ENCODE assay signal across 26 cellular contexts in the genomic region with DNA sequence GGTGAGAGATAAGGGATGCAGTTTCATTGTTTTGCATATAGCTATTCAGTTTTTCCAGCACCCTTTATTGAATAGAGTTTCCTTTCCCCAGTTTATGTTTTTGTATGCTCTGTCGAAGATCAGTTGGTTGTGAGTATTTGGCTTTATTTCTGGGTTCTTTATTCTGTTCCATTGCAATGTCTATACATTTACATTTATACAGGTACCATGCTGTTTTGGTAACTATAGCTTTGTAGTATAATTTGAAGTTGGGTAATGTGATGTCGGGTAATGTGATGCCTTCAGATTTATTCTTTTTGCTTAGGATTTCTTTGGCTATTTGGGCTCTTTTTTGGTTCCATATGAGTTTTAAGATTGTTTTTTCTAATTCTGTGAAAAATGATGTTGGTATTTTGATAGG.
A peak's percentile ranks its signal among the peaks of the same experiment; 100 is the strongest.
DNase-seq lines count a peak whose midpoint lies in the region; ATAC-seq, FAIRE-seq and TF ChIP-seq lines count a peak whose summit lies in the region.
"Had no signal": no experiment of that assay in that cellular context is flagged by ENCODE, and none has a peak within 500 bp of the region (broad histone marks: within the 10 kb centered on the region; RNA-seq: fewer than 3 reads in every experiment).

No MANE protein-coding gene starts in this region.

- no peak overlapping the region for H3K4me3 ChIP-seq in HEK293 (ENCODE audit: low read depth, low read length)
- no peak overlapping the region for H3K4me3 ChIP-seq in K562
- no peak overlapping the region for H3K4me3 ChIP-seq in dorsolateral prefrontal cortex
- H3K4me3 ChIP-seq in osteoblast (ENCODE audit: insufficient read depth, low read length): no peak overlapping the region
- H3K4me3 ChIP-seq: BLaER1, GM12878 had no signal

- no peaks in the 10 kb centered on the region for H3K9me3 ChIP-seq in HEK293 (ENCODE audit: control insufficient read depth, insufficient read depth, low read depth, low read length)
- H3K9me3 ChIP-seq in K562 (replicated peaks; ENCODE audit: control insufficient read depth, insufficient read depth, low read depth, low read length): no peaks in the 10 kb centered on the region
- H3K9me3 ChIP-seq in osteoblast (ENCODE audit: low read depth, low read length): no peaks in the 10 kb centered on the region
- H3K9me3 ChIP-seq: BE2C had no signal

- H3K9me1 ChIP-seq in K562 (ENCODE audit: control insufficient read depth, insufficient read depth, low read length): no peaks in the 10 kb centered on the region

- no peak for ATAC-seq in K562
- ATAC-seq in GM21723 (IDR thresholded peaks at IDR 0.05; ENCODE audit: unreplicated experiment): no peak
- no peak for ATAC-seq in GM21737 (IDR thresholded peaks at IDR 0.05; ENCODE audit: unreplicated experiment)
- no peak for ATAC-seq in HG03175 (IDR thresholded peaks at IDR 0.05; ENCODE audit: unreplicated experiment)
- ATAC-seq: GM12878 had no signal

- no peak overlapping the region for H3K9ac ChIP-seq in K562 (ENCODE audit: insufficient read depth in 1 of 2, low read depth in 2 of 2, low read length in 2 of 2)
- H3K9ac ChIP-seq: BLaER1 had no signal

- peaks cover 6% of the 10 kb centered on the region; the same call in 1 of the 2 replicates for H3K4me1 ChIP-seq in HEK293 (ENCODE audit: control insufficient read depth, insufficient read depth, low read length)
- H3K4me1 ChIP-seq in K562 (replicated peaks in 1 of 2; ENCODE audit: control insufficient read depth in 2 of 2, insufficient read depth in 2 of 2, low read length in 2 of 2): no peaks in the 10 kb centered on the region; a peak in 1 of 5 replicates
- no peaks in the 10 kb centered on the region for H3K4me1 ChIP-seq in osteoblast (ENCODE audit: insufficient read depth, low read length)
- H3K4me1 ChIP-seq: BLaER1 had no signal

- H4K20me1 ChIP-seq in K562 (replicated peaks; ENCODE audit: control insufficient read depth, insufficient read depth, low read length) (no peaks in the 10 kb centered on the region), osteoblast (ENCODE audit: insufficient read depth, low read length) (no peaks in the 10 kb centered on the region)
- H4K20me1 ChIP-seq: BLaER1 had no signal

- intact Hi-C loops in K562 (cut with micrococcal nuclease) (no loop called here), dorsolateral prefrontal cortex (cut with DNase I) (loop anchor here in 1 of 2 donors (5.0 kb wide), 2 partner anchors 60 to 105 kb away; a partner anchor contains a TSS)

- H3K36me3 ChIP-seq in HEK293 (ENCODE audit: control insufficient read depth in 2 of 2, insufficient read depth in 1 of 2, low read length in 2 of 2) (peaks cover 0 to 3% of the 10 kb centered on the region in 2 experiments; a peak in 2 of 3 replicates), K562 (ENCODE audit: control insufficient read depth, insufficient read depth, low read length) (no peaks in the 10 kb centered on the region), osteoblast (ENCODE audit: insufficient read depth, low read length) (no peaks in the 10 kb centered on the region)
- H3K36me3 ChIP-seq: BLaER1 had no signal

- H3K79me2 ChIP-seq in K562 (ENCODE audit: control insufficient read depth, insufficient read depth, low read length) (peaks cover 4% of the 10 kb centered on the region; the same call in 2 of the 3 replicates), osteoblast (ENCODE audit: insufficient read depth, low read length) (peaks cover 21% of the 10 kb centered on the region)

- no peak for TF ChIP-seq CTCF in HEK293 (tag by site-specific recombination; IDR thresholded peaks at IDR 0.05)
- TF ChIP-seq CTCF in K562 (IDR thresholded peaks at IDR 0.05 in 2 of 3, conservative IDR thresholded peaks at IDR 0.05 in 1 of 3; ENCODE audit: insufficient read depth in 2 of 3, low read depth in 1 of 3, low read length in 3 of 3): no peak
- no peak for TF ChIP-seq CTCF in dorsolateral prefrontal cortex (IDR thresholded peaks at IDR 0.05 in 54 of 56, conservative IDR thresholded peaks at IDR 0.05 in 2 of 56; ENCODE audit: low read depth in 1 of 56, partially characterized antibody in 56 of 56)
- TF ChIP-seq CTCF in osteoblast (IDR thresholded peaks at IDR 0.05; ENCODE audit: extremely low read depth, low read depth, low read length): no peak

- CTCF ChIA-PET in HEK293 (lab: Yijun Ruan, JAX) (interaction anchor here (0.7 to 3.2 kb wide), 5 partner anchors 35 to 143 kb away, joined by 3 to 8 read pairs (median 3); no protein-coding TSS in a partner anchor), K562 (lab: Yijun Ruan, JAX; ENCODE audit: low intra/inter-chr PET ratio) (no interaction called here)

- no peak for TF ChIP-seq EP300 in K562 (IDR thresholded peaks at IDR 0.05; ENCODE audit: low read length)

- no peak for TF ChIP-seq POLR2A in K562 (conservative IDR thresholded peaks at IDR 0.05)

- 94% methylated on average over 2 of the region's 2 CpGs for WGBS in K562 (ENCODE audit: insufficient coverage, low coverage, missing lambda C conversion rate)

- H2AFZ ChIP-seq in K562 (ENCODE audit: low read depth, low read length): no peak overlapping the region
- no peak overlapping the region for H2AFZ ChIP-seq in osteoblast (ENCODE audit: low read length)

- no peak for TF ChIP-seq RAD21 in K562 (CRISPR knock-in tag; conservative IDR thresholded peaks at IDR 0.05 in 1 of 2, IDR thresholded peaks at IDR 0.05 in 1 of 2)

- H3K4me2 ChIP-seq in K562 (ENCODE audit: insufficient read depth, low read length) (no peak overlapping the region), osteoblast (ENCODE audit: insufficient read depth, low read length) (no peak overlapping the region)
- H3K4me2 ChIP-seq: BLaER1 had no signal

- in situ Hi-C loops in K562 (cut with MboI): no loop called here

- no peak for DNase-seq in K562 (ENCODE audit: extremely low read depth in 1 of 4, low spot score in 3 of 4)
- DNase-seq in dorsolateral prefrontal cortex: no peak
- no peak for DNase-seq in osteoblast (ENCODE audit: insufficient read length, low spot score, missing footprints)
- DNase-seq: 8988T; ACHN; BE2C; C1 segment of cervical spinal cord; CD4-positive, alpha-beta memory T cell; CD4-positive, CD25-positive, alpha-beta regulatory T cell; CD8-positive, alpha-beta memory T cell; COR-L47; DMS 273 treated with DMSO at 0.1 percent for 48 hours; DMS153; DMS53; DMS79; DND-41; EL; GDM1 had no signal

- BruUV-seq in K562 (replicated peaks; lab: Mats Ljungman, UMichigan): no TSS peak

- H3K27ac ChIP-seq in HEK293 (ENCODE audit: extremely low read depth, low read depth, low read length) (no peak overlapping the region), K562 (ENCODE audit: extremely low read depth, low read depth, low read length) (no peak overlapping the region), dorsolateral prefrontal cortex (peak overlapping the region in 50 of 59 donors; percentile 6 to 99 (median 90)), temporal lobe (ENCODE audit: low read depth, low read length) (peak overlapping the region; percentile 86), osteoblast (ENCODE audit: low read depth, low read length) (no peak overlapping the region)
- H3K27ac ChIP-seq: BLaER1 had no signal

- H3K27me3 ChIP-seq in K562 (ENCODE audit: control insufficient read depth in 2 of 2, insufficient read depth in 2 of 2, low read length in 2 of 2) (no peaks in the 10 kb centered on the region), dorsolateral prefrontal cortex (no peaks in the 10 kb centered on the region), osteoblast (ENCODE audit: insufficient read depth, low read length) (no peaks in the 10 kb centered on the region)
- H3K27me3 ChIP-seq: BE2C, BLaER1 had no signal

- POLR2A ChIA-PET in HEK293 (lab: Yijun Ruan, JAX): no interaction called here
- POLR2A ChIA-PET in K562 (lab: Yijun Ruan, JAX): no interaction called here

- FAIRE-seq in K562 (lab: Jason Lieb, UNC): no peak
- FAIRE-seq: A204.1, GM12878 had no signal

TF ChIP-seq in HEK293, 187 proteins besides CTCF, POLR2A, EP300 and RAD21 (continues in another document):
- TF ChIP-seq SETDB1 (IDR thresholded peaks at IDR 0.05; ENCODE audit: insufficient read length, low read length) (peak; percentile 75), ZNF558 (tag by site-specific recombination; IDR thresholded peaks at IDR 0.05) (0 out of 2 replicates have a peak, but pooled peaks have one; percentile 37), KLF8 (tag by site-specific recombination; IDR thresholded peaks at IDR 0.05) (no peak), ZNF266 (tag by site-specific recombination; IDR thresholded peaks at IDR 0.05; ENCODE audit: low read depth) (no peak)

TF ChIP-seq in K562, 482 proteins besides CTCF, POLR2A, EP300 and RAD21:
- TF ChIP-seq RBM25 (IDR thresholded peaks at IDR 0.05; ENCODE audit: low read depth, low read length, severe bottlenecking): peak; percentile 49
- TF ChIP-seq, protein P1, sequence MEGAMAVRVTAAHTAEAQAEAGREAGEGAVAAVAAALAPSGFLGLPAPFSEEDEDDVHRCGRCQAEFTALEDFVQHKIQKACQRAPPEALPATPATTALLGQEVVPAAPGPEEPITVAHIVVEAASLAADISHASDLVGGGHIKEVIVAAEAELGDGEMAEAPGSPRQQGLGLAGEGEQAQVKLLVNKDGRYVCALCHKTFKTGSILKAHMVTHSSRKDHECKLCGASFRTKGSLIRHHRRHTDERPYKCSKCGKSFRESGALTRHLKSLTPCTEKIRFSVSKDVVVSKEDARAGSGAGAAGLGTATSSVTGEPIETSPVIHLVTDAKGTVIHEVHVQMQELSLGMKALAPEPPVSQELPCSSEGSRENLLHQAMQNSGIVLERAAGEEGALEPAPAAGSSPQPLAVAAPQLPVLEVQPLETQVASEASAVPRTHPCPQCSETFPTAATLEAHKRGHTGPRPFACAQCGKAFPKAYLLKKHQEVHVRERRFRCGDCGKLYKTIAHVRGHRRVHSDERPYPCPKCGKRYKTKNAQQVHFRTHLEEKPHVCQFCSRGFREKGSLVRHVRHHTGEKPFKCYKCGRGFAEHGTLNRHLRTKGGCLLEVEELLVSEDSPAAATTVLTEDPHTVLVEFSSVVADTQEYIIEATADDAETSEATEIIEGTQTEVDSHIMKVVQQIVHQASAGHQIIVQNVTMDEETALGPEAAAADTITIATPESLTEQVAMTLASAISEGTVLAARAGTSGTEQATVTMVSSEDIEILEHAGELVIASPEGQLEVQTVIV (CRISPR knock-in tag; IDR thresholded peaks at IDR 0.05; ENCODE audit: borderline replicate concordance): no peak
- TF ChIP-seq, protein P2, sequence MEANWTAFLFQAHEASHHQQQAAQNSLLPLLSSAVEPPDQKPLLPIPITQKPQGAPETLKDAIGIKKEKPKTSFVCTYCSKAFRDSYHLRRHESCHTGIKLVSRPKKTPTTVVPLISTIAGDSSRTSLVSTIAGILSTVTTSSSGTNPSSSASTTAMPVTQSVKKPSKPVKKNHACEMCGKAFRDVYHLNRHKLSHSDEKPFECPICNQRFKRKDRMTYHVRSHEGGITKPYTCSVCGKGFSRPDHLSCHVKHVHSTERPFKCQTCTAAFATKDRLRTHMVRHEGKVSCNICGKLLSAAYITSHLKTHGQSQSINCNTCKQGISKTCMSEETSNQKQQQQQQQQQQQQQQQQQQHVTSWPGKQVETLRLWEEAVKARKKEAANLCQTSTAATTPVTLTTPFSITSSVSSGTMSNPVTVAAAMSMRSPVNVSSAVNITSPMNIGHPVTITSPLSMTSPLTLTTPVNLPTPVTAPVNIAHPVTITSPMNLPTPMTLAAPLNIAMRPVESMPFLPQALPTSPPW (CRISPR knock-in tag; IDR thresholded peaks at IDR 0.05): no peak
- no peak for TF ChIP-seq CCNT2 (IDR thresholded peaks at IDR 0.05; ENCODE audit: borderline replicate concordance, extremely low read depth, insufficient read length, low read depth, low read length)

Comparison
In these comparisons a context has a peak if more than half of its experiments do, and no peak if none do; other contexts are left out.
1. H3K27ac ChIP-seq: peak in dorsolateral prefrontal cortex (50 of 59) and temporal lobe (single experiment); none in HEK293 (single experiment), K562 (single experiment) and osteoblast (single experiment).